In the genomic region with DNA sequence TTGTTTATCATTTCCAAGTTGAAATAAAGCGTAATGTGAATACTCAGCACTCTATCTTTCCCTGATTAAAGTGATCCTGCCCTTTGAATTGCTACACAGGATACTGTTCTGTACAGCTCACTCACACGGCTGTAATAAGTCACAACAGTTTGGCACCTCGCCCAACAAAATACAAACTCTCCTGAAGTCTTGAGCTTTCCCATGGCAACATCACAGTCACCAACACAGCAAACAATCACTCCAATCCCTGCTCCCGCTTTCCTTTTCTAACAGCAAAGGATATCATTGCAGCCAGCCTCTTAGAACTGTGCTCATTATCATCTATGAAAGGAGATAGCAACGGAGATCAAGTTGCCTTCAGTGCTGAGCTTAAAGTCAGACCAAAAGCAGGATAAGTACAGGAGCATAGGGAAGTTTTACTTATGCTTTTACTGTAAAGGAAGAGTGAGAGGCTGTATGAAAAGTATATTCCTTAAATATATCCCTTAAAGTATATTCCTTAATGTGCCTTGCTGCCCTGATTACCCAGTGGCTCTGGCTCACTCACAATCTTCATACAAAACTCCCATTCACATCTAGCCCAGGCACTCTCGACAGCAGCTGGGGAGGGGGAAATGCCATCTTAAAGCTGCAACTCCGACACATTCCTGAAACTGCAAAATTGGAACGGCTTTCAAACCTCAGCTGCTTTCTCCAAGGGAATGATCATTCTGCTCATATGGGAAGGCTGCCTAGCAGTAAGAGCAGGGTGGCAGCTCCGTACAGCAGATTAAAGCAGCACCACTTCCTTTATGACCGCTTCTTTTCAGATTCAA, we compare ENCODE assay signal across 9 cellular contexts. TPM values are rescaled to one million over a fixed set of nuclear protein-coding genes. Genes with fewer than 3 reads are reported as not detected.
DNase-seq lines count a peak whose midpoint lies in the region; ATAC-seq, FAIRE-seq and TF ChIP-seq lines count a peak whose summit lies in the region.
"Had no signal": no experiment of that assay in that cellular context is flagged by ENCODE, and none has a peak within 500 bp of the region (broad histone marks: within the 10 kb centered on the region; RNA-seq: fewer than 3 reads in every experiment).

No MANE protein-coding gene starts in this region.

- TF ChIP-seq CTCF in mammary epithelial cell (conservative IDR thresholded peaks at IDR 0.05 in 1 of 2, IDR thresholded peaks at IDR 0.05 in 1 of 2; ENCODE audit: extremely low read depth in 1 of 2, insufficient read depth in 1 of 2, low read depth in 1 of 2, low read length in 2 of 2), result no peak

- 2% methylated on average over 10 of the region's 10 CpGs for WGBS in mammary epithelial cell (ENCODE audit: low coverage, missing lambda C conversion rate)

- H3K27ac ChIP-seq in mammary epithelial cell (ENCODE audit: insufficient read depth, low read depth, low read length), result peak overlapping the region; percentile 99
- H3K27ac ChIP-seq: 22Rv1 had no signal

- CTCF ChIA-PET in mammary epithelial cell (lab: Charles Lee; ENCODE audit: low non-redundant PET), result interaction anchor here (0.6 kb wide), 3 partner anchors 35 to 184 kb away, joined by 3 to 4 read pairs (median 4); no protein-coding TSS in a partner anchor

- intact Hi-C loops in mammary epithelial cell (cut with micrococcal nuclease), result loop anchor here (1.0 kb wide), 2 partner anchors 35 to 49 kb away; no protein-coding TSS in a partner anchor

- BruUV-seq in mammary epithelial cell (replicated peaks; lab: Mats Ljungman, UMichigan), result TSS peak; percentile 91

- no peaks in the 10 kb centered on the region for H3K27me3 ChIP-seq in mammary epithelial cell (ENCODE audit: insufficient read depth, low read length)
- H3K27me3 ChIP-seq in skeletal muscle satellite cell (ENCODE audit: control insufficient read depth, insufficient read depth, low read length), result no peaks in the 10 kb centered on the region

- no peaks in the 10 kb centered on the region for H4K20me1 ChIP-seq in mammary epithelial cell (ENCODE audit: insufficient read depth, low read length)

- H3K4me3 ChIP-seq in mammary epithelial cell (replicated peaks in 1 of 3; ENCODE audit: insufficient read depth in 1 of 3, low read depth in 2 of 3, low read length in 3 of 3), result peak overlapping the region; percentile 12 to 26 (median 13)
- H3K4me3 ChIP-seq in skeletal muscle satellite cell (ENCODE audit: low read length), result peak overlapping the region; percentile 63

- in situ Hi-C loops in mammary epithelial cell (cut with MboI; ENCODE audit: low sequenced_read_pairs in 2 of 2), result no loop called here

- DNase-seq in NCI-H526 (lab: John Stamatoyannopoulos, UW) (peak; percentile 24 to 29), NCI-H526 treated with DMSO at 0.1 percent for 48 hours (lab: John Stamatoyannopoulos, UW) (no peak), NCI-H69 (lab: John Stamatoyannopoulos, UW) (peak; percentile 98), mammary epithelial cell (peak; percentile 99)

- no peaks in the 10 kb centered on the region for H3K36me3 ChIP-seq in mammary epithelial cell (ENCODE audit: insufficient read depth, low read length)
- H3K36me3 ChIP-seq in skeletal muscle satellite cell (ENCODE audit: insufficient read depth, low read length), result no peaks in the 10 kb centered on the region

- H2AFZ ChIP-seq in mammary epithelial cell (ENCODE audit: low read depth, low read length), result peak overlapping the region; percentile 16

- peak overlapping the region; percentile 83 for H3K4me2 ChIP-seq in mammary epithelial cell (ENCODE audit: insufficient read depth, low read depth, low read length)
- peak overlapping the region; percentile 87 for H3K4me2 ChIP-seq in skeletal muscle satellite cell (ENCODE audit: low read length)

- peaks cover 40% of the 10 kb centered on the region for H3K79me2 ChIP-seq in mammary epithelial cell (ENCODE audit: insufficient read depth, low read length)

- ATAC-seq in GM19455 (IDR thresholded peaks at IDR 0.05; ENCODE audit: unreplicated experiment), result no peak
- ATAC-seq in HG02588 (IDR thresholded peaks at IDR 0.05; ENCODE audit: unreplicated experiment), result no peak

- dilution Hi-C loops in mammary epithelial cell (cut with HindIII; ENCODE audit: low sequenced_read_pairs), result no loop called here

- H3K9me3 ChIP-seq in mammary epithelial cell (replicated peaks; ENCODE audit: insufficient read depth, low read length) (no peaks in the 10 kb centered on the region), skeletal muscle satellite cell (replicated peaks; ENCODE audit: low read length) (no peaks in the 10 kb centered on the region)

- FAIRE-seq in islet of Langerhans (lab: Jason Lieb, UNC), result peak; percentile 98

- peaks cover 76% of the 10 kb centered on the region for H3K4me1 ChIP-seq in mammary epithelial cell (ENCODE audit: insufficient read depth, low read length)
- H3K4me1 ChIP-seq in skeletal muscle satellite cell (ENCODE audit: control insufficient read depth, insufficient read depth, low read length), result peaks cover 94% of the 10 kb centered on the region

- H3K9ac ChIP-seq in mammary epithelial cell (ENCODE audit: insufficient read depth, low read length) (peak overlapping the region; percentile 98), skeletal muscle satellite cell (ENCODE audit: low read depth, low read length) (peak overlapping the region; percentile 92)

RNA-seq across cellular contexts. Expression of a gene that starts 35.9 kb away (rescaled TPM):
- 10 to 100 TPM in 1 of 2 donors, 1 to 10 TPM in 1; 9.5 to 14.2 TPM for total RNA-seq in mammary epithelial cell
- polyA plus RNA-seq in mammary epithelial cell, result 7.5 TPM
- 15.6 TPM for polyA minus RNA-seq in mammary epithelial cell
- 14.0 and 15.0 TPM in 2 replicates for total RNA-seq in skeletal muscle satellite cell (2012; rRNA removed)
